1 cellular context compared by ENCODE assay signal in the genomic region with DNA sequence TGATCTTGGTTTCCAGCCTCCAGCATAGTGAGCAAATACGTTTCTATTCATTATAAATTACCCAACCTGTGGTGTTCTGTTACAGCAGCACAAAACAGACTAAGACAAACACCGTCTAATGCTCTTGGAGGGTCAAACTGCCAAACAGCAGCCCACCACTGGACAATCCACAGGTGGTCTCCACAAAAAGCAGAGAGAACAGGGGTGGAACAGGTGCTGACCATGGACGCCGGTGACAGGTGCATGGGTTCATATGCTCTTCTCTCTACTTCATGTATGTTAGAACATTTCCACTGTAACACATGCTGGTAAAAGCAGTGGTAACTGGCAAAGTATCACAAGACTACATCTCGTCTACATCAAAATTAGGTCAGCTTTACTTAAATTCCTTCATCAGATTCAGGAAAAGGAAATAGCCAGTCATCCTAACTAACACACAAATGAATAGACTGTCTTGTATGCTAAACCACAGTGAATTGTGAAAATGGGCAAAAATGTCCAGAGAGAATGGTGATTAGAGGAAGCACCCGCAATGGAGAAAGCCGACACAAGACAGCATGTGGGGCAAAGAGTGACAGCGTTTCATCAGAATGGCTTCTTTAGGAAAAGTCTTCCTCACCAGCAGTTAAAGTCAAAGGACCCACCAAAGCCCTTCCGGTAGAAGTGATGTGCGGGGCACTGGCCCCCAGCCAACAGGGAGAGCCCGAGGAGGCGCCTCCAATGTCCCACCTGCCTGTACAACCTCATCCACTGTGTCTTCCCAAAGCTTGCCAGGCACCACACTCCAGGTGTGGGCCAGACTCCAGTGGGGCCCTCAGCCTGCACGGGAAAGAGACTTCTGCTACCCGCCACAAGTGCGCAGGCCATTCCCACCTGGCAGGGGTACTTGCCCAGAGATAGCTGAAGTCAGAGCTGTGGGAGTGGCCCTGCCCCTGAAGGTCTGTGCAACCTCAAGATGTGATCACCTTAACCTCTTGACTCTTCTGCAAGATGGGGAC.
TF ChIP-seq lines count a peak whose summit lies in the region.

No MANE protein-coding gene starts in this region.

TF ChIP-seq in HepG2, 621 proteins besides CTCF, POLR2A, EP300 and RAD21:
- TF ChIP-seq ZFX (CRISPR knock-in tag; IDR thresholded peaks at IDR 0.05; ENCODE audit: low read depth) (no peak), AGO2 (optimal IDR thresholded peaks at IDR 0.05; ENCODE audit: low read depth, low read length) (peak; percentile 19), ZFP91 (CRISPR knock-in tag; IDR thresholded peaks at IDR 0.05; ENCODE audit: borderline replicate concordance) (no peak), BRD4 (CRISPR knock-in tag; IDR thresholded peaks at IDR 0.05) (no peak), MYNN (CRISPR knock-in tag; IDR thresholded peaks at IDR 0.05; ENCODE audit: low read depth) (no peak), ZNF549 (CRISPR knock-in tag; IDR thresholded peaks at IDR 0.05) (no peak)
